ENCODE assay signal across 9 cellular contexts in genomic region chr19:55549500-55550320, GRCh38. TPM values are rescaled to one million over a fixed set of nuclear protein-coding genes. Genes with fewer than 3 reads are reported as not detected.
A peak's percentile ranks its signal among the peaks of the same experiment; 100 is the strongest.
DNase-seq lines count a peak whose midpoint lies in the region; ATAC-seq and TF ChIP-seq lines count a peak whose summit lies in the region.
"Had no signal": no experiment of that assay in that cellular context is flagged by ENCODE, and none has a peak within 500 bp of the region (broad histone marks: within the 10 kb centered on the region; RNA-seq: fewer than 3 reads in every experiment).

No MANE protein-coding gene starts in this region.

- TF ChIP-seq EP300 in stomach (IDR thresholded peaks at IDR 0.05), result no peak

- peaks cover 7% of the 10 kb centered on the region; the same call in 1 of the 2 replicates for H3K27me3 Mint-ChIP-seq in HFFc6 (ENCODE audit: insufficient read depth)

- H3K9me3 Mint-ChIP-seq in HFFc6, result no peaks in the 10 kb centered on the region
- H3K9me3 Mint-ChIP-seq: memory B cell had no signal

- TF ChIP-seq CTCF in HFFc6 (IDR thresholded peaks at IDR 0.05), result no peak
- TF ChIP-seq CTCF in stomach (IDR thresholded peaks at IDR 0.05), result no peak

- WGBS in stomach, 5 donors, result 15 to 28% (median 18%) methylated on average over 22 to 36 of the region's 36 CpGs

- H3K9me3 ChIP-seq in SJSA1 (replicated peaks) (no peaks in the 10 kb centered on the region), stomach (no peaks in the 10 kb centered on the region)

- H3K4me1 ChIP-seq in SJSA1 (replicated peaks) (peaks cover 50% of the 10 kb centered on the region), stomach (peaks cover 26 to 78% (median 52%) of the 10 kb centered on the region in 4 donors)

- H3K36me3 ChIP-seq in SJSA1, result no peaks in the 10 kb centered on the region
- H3K36me3 ChIP-seq in stomach, result no peaks in the 10 kb centered on the region

- intact Hi-C loops in stomach (cut with DNase I; ENCODE audit: low total_unique reads), result no loop called here

- H3K27ac ChIP-seq in SJSA1, result peak overlapping the region; percentile 87
- peak overlapping the region; percentile 81 to 91 (median 88) for H3K27ac ChIP-seq in stomach

- H3K27ac Mint-ChIP-seq in HFFc6, result peak overlapping the region; percentile 99
- H3K27ac Mint-ChIP-seq: memory B cell had no signal

- TF ChIP-seq POLR2A in stomach (IDR thresholded peaks at IDR 0.05), result no peak
- no peak for TF ChIP-seq POLR2A in GM18505 (IDR thresholded peaks at IDR 0.05; ENCODE audit: borderline replicate concordance, extremely low read depth, insufficient read depth, insufficient read length)

- H3K4me3 Mint-ChIP-seq in HFFc6, result peak overlapping the region; percentile 84
- H3K4me3 Mint-ChIP-seq: memory B cell had no signal

- ATAC-seq in GM18505 (IDR thresholded peaks at IDR 0.05; ENCODE audit: unreplicated experiment) (no peak), HG03571 (IDR thresholded peaks at IDR 0.05; ENCODE audit: unreplicated experiment) (no peak)

- H3K36me3 Mint-ChIP-seq in HFFc6 (ENCODE audit: low read depth), result no peaks in the 10 kb centered on the region

- H3K27me3 ChIP-seq in SJSA1 (replicated peaks) (no peaks in the 10 kb centered on the region), stomach (peaks cover 0 to 52% (median 0%) of the 10 kb centered on the region in 3 donors)

- DNase-seq in HFFc6, result peak; percentile 90
- DNase-seq in SJSA1 (ENCODE audit: low read depth in 1 of 2, low spot score in 2 of 2), result peak in 1 of 2 experiments; percentile 82
- peak; percentile 88 for DNase-seq in hepatic stellate cell (ENCODE audit: low spot score)
- peak; percentile 35 for DNase-seq in stomach
- no peak for DNase-seq in D341Med (ENCODE audit: low spot score)
- DNase-seq in NCI-H345 (lab: John Stamatoyannopoulos, UW), result no peak

- peaks cover 71% of the 10 kb centered on the region for H3K4me1 Mint-ChIP-seq in HFFc6 (ENCODE audit: low read depth)

- H3K4me3 ChIP-seq in SJSA1 (no peak overlapping the region), stomach (peak overlapping the region in 3 of 4 donors; percentile 7 to 30 (median 21))

RNA-seq across cellular contexts. Expression of gene SBK3, which starts 4.4 kb away (rescaled TPM):
- total RNA-seq in HFFc6 (2021; fragmentation: NEBNext Ultra II Directional; extraction: Animal tissue kit (Norgen Biotek cat#: 25700)), result not detected
- 0.32 TPM in 1 of 2 replicates, not detected in the other for total RNA-seq in SJSA1 (2014; rRNA removed; shearing (Covaris generic))
- total RNA-seq in stomach, result 1 to 10 TPM in 2 of 5 donors, under 1 TPM in 1, not detected in 2; 0.37 to 6.2 (median 2.0) TPM
- under 1 TPM in 2 of 3 donors, not detected in 1; 0.20 to 0.56 TPM for polyA plus RNA-seq in stomach

RNA-seq across cellular contexts. Expression of gene SBK2, which starts 12.8 kb away (rescaled TPM):
- total RNA-seq in HFFc6 (2021; fragmentation: NEBNext Ultra II Directional; extraction: Animal tissue kit (Norgen Biotek cat#: 25700)), result not detected
- not detected in 2 replicates for total RNA-seq in SJSA1 (2014; rRNA removed; shearing (Covaris generic))
- not detected for total RNA-seq in stomach
- not detected for polyA plus RNA-seq in stomach

RNA-seq across cellular contexts. Expression of gene ZNF579, which starts 30.9 kb away (rescaled TPM):
- 10 to 100 TPM; 19.0 to 24.3 (median 22.0) TPM for total RNA-seq in HFFc6 (2021; fragmentation: NEBNext Ultra II Directional; extraction: Animal tissue kit (Norgen Biotek cat#: 25700))
- total RNA-seq in SJSA1 (2014; rRNA removed; shearing (Covaris generic)), result 7.2 and 12.7 TPM in 2 replicates
- 10 to 100 TPM in 1 of 5 donors, 1 to 10 TPM in 4; 3.1 to 12.1 (median 5.1) TPM for total RNA-seq in stomach
- 10 to 100 TPM; 10.8 to 13.0 (median 11.0) TPM for polyA plus RNA-seq in stomach

RNA-seq across cellular contexts. Expression of gene FIZ1, which starts 49.6 kb away (rescaled TPM):
- total RNA-seq in HFFc6 (2021; fragmentation: NEBNext Ultra II Directional; extraction: Animal tissue kit (Norgen Biotek cat#: 25700)), result 10 to 100 TPM in 5 of 6 experiments, 1 to 10 TPM in 1; 9.9 to 13.1 (median 11.9) TPM
- total RNA-seq in SJSA1 (2014; rRNA removed; shearing (Covaris generic)), result 2.4 and 5.4 TPM in 2 replicates
- total RNA-seq in stomach, result 10 to 100 TPM in 1 of 5 donors, 1 to 10 TPM in 3, not detected in 1; 4.0 to 16.8 (median 6.7) TPM
- 10 to 100 TPM in 1 of 3 donors, 1 to 10 TPM in 2; 8.7 to 10.8 (median 9.4) TPM for polyA plus RNA-seq in stomach

RNA-seq across cellular contexts. Expression of gene ZNF524, which starts 50.4 kb away (rescaled TPM):
- total RNA-seq in HFFc6 (2021; fragmentation: NEBNext Ultra II Directional; extraction: Animal tissue kit (Norgen Biotek cat#: 25700)), result 10 to 100 TPM in 5 of 6 experiments, 1 to 10 TPM in 1; 9.3 to 12.0 (median 10.7) TPM
- 3.8 and 15.5 TPM in 2 replicates for total RNA-seq in SJSA1 (2014; rRNA removed; shearing (Covaris generic))
- 10 to 100 TPM in 3 of 5 donors, 1 to 10 TPM in 2; 2.9 to 54.3 (median 17.4) TPM for total RNA-seq in stomach
- polyA plus RNA-seq in stomach, result 10 to 100 TPM; 61.3 to 70.7 (median 68.9) TPM

Comparison
In these comparisons a context has a peak if more than half of its experiments do, and no peak if none do; other contexts are left out.
1. DNase-seq: peak in HFFc6 (single experiment), hepatic stellate cell (single experiment) and stomach (single experiment); none in D341Med (single experiment) and NCI-H345 (single experiment).